In the genomic region with DNA sequence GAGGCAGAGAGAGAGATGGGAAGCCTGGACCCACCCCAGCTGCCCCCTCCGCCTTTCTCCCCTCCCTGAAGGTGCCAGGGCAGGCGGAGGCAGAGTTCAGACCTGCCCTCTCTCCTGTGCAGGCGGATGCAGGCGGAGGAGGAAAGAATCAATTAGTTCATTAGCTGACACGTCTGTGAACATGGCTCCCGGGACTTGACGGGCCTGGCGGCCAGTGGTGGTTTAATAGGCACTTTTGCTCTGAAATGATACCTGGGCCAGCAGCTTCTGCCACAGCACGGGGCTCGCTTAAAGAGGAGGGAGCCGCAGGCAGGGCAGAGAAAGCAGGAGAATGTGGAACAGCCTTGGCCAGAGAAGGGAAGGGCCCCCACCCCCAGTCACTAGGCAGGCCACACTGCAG, we compare ENCODE assay signal across 17 cellular contexts.
"Had no signal": no experiment of that assay in that cellular context is flagged by ENCODE, and none has a peak within 500 bp of the region (broad histone marks: within the 10 kb centered on the region; RNA-seq: fewer than 3 reads in every experiment).

No MANE protein-coding gene starts in this region.

- H3K27ac ChIP-seq: dorsolateral prefrontal cortex, esophagus muscularis mucosa, lower lobe of right lung, ovary, sigmoid colon, spleen, suprapubic skin had no signal

- H3K4me1 ChIP-seq: esophagus muscularis mucosa, sigmoid colon had no signal

- DNase-seq: activated CD4-positive, alpha-beta T cell treated with anti-CD3 and anti-CD28 coated beads for 1 hour; activated CD4-positive, alpha-beta T cell treated with anti-CD3 and anti-CD28 coated beads, Interleukin-2, amount 50 U/mL, for 4 hours; activated naive CD4-positive, alpha-beta T cell treated with Interleukin-2 at 50 U/mL for 16 hours; activated T-cell treated with anti-CD3 and anti-CD28 coated beads for 4 hours; aorta; dorsolateral prefrontal cortex; head of caudate nucleus; immature natural killer cell; lower lobe of right lung; midbrain; ovary; sigmoid colon; T-helper 9 cell; trophoblast cell had no signal

- H3K27me3 ChIP-seq: ovary, spleen, suprapubic skin had no signal

- H3K36me3 ChIP-seq: esophagus muscularis mucosa, lower lobe of right lung, ovary, sigmoid colon, spleen, suprapubic skin had no signal

- H3K9me3 ChIP-seq: esophagus muscularis mucosa, lower lobe of right lung, ovary, sigmoid colon, spleen, suprapubic skin had no signal

- H3K4me3 ChIP-seq: dorsolateral prefrontal cortex, esophagus muscularis mucosa, lower lobe of right lung, ovary, sigmoid colon, spleen, suprapubic skin had no signal
